8 cellular contexts compared by ENCODE assay signal in the genomic region with DNA sequence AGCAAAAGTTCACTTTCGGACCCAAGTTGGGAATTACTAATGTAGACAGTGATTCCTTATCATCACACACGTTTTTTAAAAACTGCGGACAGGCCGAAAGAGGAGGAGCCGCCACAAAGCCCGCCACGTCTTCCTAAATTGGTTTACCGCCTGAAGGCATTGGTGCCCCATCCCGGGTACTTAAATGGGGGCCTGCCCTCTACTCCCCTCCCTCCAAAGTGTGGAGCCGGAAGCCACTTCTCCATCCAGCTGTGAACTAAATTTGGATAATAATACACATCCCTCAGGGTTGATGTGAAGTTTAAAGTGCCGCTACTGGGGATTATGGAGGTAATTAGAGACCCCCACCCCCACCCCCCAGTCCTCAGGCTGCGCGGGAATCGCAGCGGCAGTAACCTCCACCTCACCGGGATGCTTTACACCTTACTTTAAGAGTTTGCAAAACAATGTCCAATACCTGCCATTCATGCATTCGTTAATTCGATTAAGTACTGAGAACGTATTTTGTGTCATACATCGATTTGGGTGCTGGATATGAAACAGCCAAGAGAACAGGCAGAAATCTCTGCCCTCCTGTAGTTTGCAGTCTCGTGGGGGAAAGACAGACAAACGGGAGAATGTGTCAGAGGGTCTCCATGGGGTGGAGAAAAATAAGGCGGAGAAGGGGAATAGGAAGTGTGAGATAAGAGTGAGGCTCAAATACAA. TPM values are rescaled to one million over a fixed set of nuclear protein-coding genes. Genes with fewer than 3 reads are reported as not detected.
A peak's percentile ranks its signal among the peaks of the same experiment; 100 is the strongest.
DNase-seq lines count a peak whose midpoint lies in the region; ATAC-seq and TF ChIP-seq lines count a peak whose summit lies in the region.

No MANE protein-coding gene starts in this region.

- H3K27me3 Mint-ChIP-seq in IgD-negative memory B cell: peaks cover 4% of the 10 kb centered on the region

- TF ChIP-seq CTCF in AG04449 (IDR thresholded peaks at IDR 0.05; ENCODE audit: insufficient read depth, low read length, missing control alignments) (no peak), brain microvascular endothelial cell (IDR thresholded peaks at IDR 0.05; ENCODE audit: low read depth, low read length, missing control alignments) (no peak)

- ATAC-seq in GM18868 (IDR thresholded peaks at IDR 0.05; ENCODE audit: unreplicated experiment): no peak
- no peak for ATAC-seq in GM21717 (IDR thresholded peaks at IDR 0.05; ENCODE audit: unreplicated experiment)

- H3K9me3 ChIP-seq in mononuclear cell (ENCODE audit: low read depth, low read length): no peaks in the 10 kb centered on the region

- peaks cover 9 to 29% (median 20%) of the 10 kb centered on the region in 3 donors for H3K4me1 Mint-ChIP-seq in IgD-negative memory B cell

- H3K4me3 ChIP-seq in AG04449 (ENCODE audit: low read depth, low read length): peak overlapping the region; percentile 77
- H3K4me3 ChIP-seq in brain microvascular endothelial cell (ENCODE audit: low read depth, low read length): peak overlapping the region; percentile 80
- peak overlapping the region; percentile 81 for H3K4me3 ChIP-seq in mononuclear cell (ENCODE audit: low read length)

- H3K27ac Mint-ChIP-seq in IgD-negative memory B cell: peak overlapping the region; percentile 85 to 93 (median 89)

- no peaks in the 10 kb centered on the region for H3K27me3 ChIP-seq in brain microvascular endothelial cell (replicated peaks)
- H3K27me3 ChIP-seq in mononuclear cell (ENCODE audit: insufficient read depth, low read length): no peaks in the 10 kb centered on the region

- H3K27ac ChIP-seq in brain microvascular endothelial cell: no peak overlapping the region

- H3K4me1 ChIP-seq in mononuclear cell (ENCODE audit: insufficient read depth, low read length): peaks cover 51% of the 10 kb centered on the region

- CTCF ChIA-PET in AG04449 (lab: Yijun Ruan, JAX): interaction anchor here (0.7 to 1.8 kb wide), 4 partner anchors 24 to 166 kb away, joined by 3 to 6 read pairs (median 4); no protein-coding TSS in a partner anchor

- DNase-seq in AG04449 (ENCODE audit: low read depth, low spot score) (no peak), brain microvascular endothelial cell (no peak), DMS53 treated with DMSO at 0.1 percent for 48 hours (lab: John Stamatoyannopoulos, UW; ENCODE audit: unreplicated experiment) (no peak), NCI-H1092 (lab: John Stamatoyannopoulos, UW) (no peak)

- H3K9me3 Mint-ChIP-seq in IgD-negative memory B cell: peaks cover 0 to 1% (median 0%) of the 10 kb centered on the region in 3 donors

- H3K36me3 Mint-ChIP-seq in IgD-negative memory B cell: no peaks in the 10 kb centered on the region

- in situ Hi-C loops in brain microvascular endothelial cell (cut with HindIII; ENCODE audit: low pct_ligation_motif_present, low sequenced_read_pairs): no loop called here

- peak overlapping the region; percentile 83 to 96 (median 94) for H3K4me3 Mint-ChIP-seq in IgD-negative memory B cell

- H3K36me3 ChIP-seq in brain microvascular endothelial cell (replicated peaks): no peaks in the 10 kb centered on the region

- POLR2A ChIA-PET in AG04449 (lab: Yijun Ruan, JAX): interaction anchor here (1.2 kb wide), 1 partner anchor 26 kb away, joined by 3 read pairs; no protein-coding TSS in a partner anchor

RNA-seq across cellular contexts. Expression of a gene that starts 1.0 kb away (rescaled TPM):
- polyA plus RNA-seq in IgD-negative memory B cell: 121 TPM
- 337 TPM for total RNA-seq in mononuclear cell

RNA-seq across cellular contexts. Expression of a gene that starts 47.2 kb away (rescaled TPM):
- not detected for polyA plus RNA-seq in IgD-negative memory B cell
- total RNA-seq in mononuclear cell: 0.10 TPM

RNA-seq across cellular contexts. Expression of a gene that starts 52.2 kb away (rescaled TPM):
- not detected for polyA plus RNA-seq in IgD-negative memory B cell
- total RNA-seq in mononuclear cell: under 0.01 TPM
